In the genomic region with DNA sequence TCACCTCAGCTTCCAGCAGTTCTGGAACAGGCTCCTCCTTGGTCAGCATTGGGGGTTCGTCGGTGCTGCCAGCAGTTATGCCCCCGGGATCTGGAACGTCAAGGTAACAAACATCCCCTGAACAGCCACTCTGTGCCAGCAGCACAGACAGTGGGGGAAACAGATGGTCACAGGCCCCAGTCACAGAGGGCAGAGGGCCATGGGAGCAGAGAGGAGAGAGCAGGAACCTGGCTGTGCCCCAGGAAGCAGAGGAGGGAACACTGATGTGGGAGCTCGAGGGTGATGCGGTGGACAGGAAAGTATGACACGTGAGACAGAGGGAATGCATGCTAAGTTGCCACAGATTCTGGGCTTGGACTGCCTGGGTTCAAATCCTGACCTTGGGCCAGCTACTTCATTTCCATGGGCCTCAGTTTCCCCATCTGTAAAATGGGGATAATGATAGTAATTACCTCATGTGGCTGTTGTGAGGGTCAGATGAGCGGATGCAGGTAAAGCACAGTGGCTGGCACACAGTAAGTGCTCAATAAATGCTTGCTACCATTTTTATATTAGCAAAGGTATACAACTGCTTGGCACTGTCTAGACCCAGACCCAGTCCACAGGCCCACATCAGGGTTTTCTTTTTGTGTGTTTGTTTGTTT, we compare ENCODE assay signal across 13 cellular contexts.
"Had no signal": no experiment of that assay in that cellular context is flagged by ENCODE, and none has a peak within 500 bp of the region (broad histone marks: within the 10 kb centered on the region; RNA-seq: fewer than 3 reads in every experiment).

No MANE protein-coding gene starts in this region.

- DNase-seq: activated CD4-positive, alpha-beta memory T cell treated with anti-CD3 and anti-CD28 coated beads for 36 hours; activated CD4-positive, CD25-positive, alpha-beta regulatory T cell treated with anti-CD3 and anti-CD28 coated beads, Interleukin-2, amount 50 U/mL, for 72 hours; activated effector memory CD4-positive, alpha-beta T cell treated with Interleukin-2 at 50 U/mL for 16 hours; anterior cingulate cortex; gastrocnemius medialis; mucosa of descending colon; naive thymus-derived CD8-positive, alpha-beta T cell; stimulated activated CD4-positive, alpha-beta T cell treated with anti-CD3 and anti-CD28 coated beads, Interleukin-4, amount 100 ng/mL, for 1 hour; stimulated activated CD8-positive, alpha-beta memory T cell treated with anti-CD3 and anti-CD28 coated beads, Interleukin-4, amount 100 ng/mL, for 48 hours; T-helper 9 cell; testis had no signal

- ATAC-seq: gastrocnemius medialis; mucosa of descending colon; naive thymus-derived CD8-positive, alpha-beta T cell had no signal

- H3K4me3 Mint-ChIP-seq: activated CD4-positive, alpha-beta memory T cell treated with anti-CD3 and anti-CD28 coated beads for 36 hours; activated naive CD8-positive, alpha-beta T cell; naive thymus-derived CD8-positive, alpha-beta T cell; stimulated activated naive CD8-positive, alpha-beta T cell treated with anti-CD3 and anti-CD28 coated beads, Interleukin-15, Interleukin-2, amounts not matched to agents 100 ng/mL and 50 ng/mL, for 24 hours had no signal

- H3K27me3 Mint-ChIP-seq: activated CD4-positive, alpha-beta memory T cell treated with anti-CD3 and anti-CD28 coated beads for 36 hours; activated naive CD8-positive, alpha-beta T cell; naive thymus-derived CD8-positive, alpha-beta T cell; stimulated activated naive CD8-positive, alpha-beta T cell treated with anti-CD3 and anti-CD28 coated beads, Interleukin-15, Interleukin-2, amounts not matched to agents 100 ng/mL and 50 ng/mL, for 24 hours had no signal

- H3K9me3 Mint-ChIP-seq: activated CD4-positive, alpha-beta memory T cell treated with anti-CD3 and anti-CD28 coated beads for 36 hours; naive thymus-derived CD8-positive, alpha-beta T cell; stimulated activated naive CD8-positive, alpha-beta T cell treated with anti-CD3 and anti-CD28 coated beads, Interleukin-15, Interleukin-2, amounts not matched to agents 100 ng/mL and 50 ng/mL, for 24 hours had no signal

- H3K27ac ChIP-seq: gastrocnemius medialis, testis had no signal

- H3K27ac Mint-ChIP-seq: activated CD4-positive, alpha-beta memory T cell treated with anti-CD3 and anti-CD28 coated beads for 36 hours; activated naive CD8-positive, alpha-beta T cell; stimulated activated naive CD8-positive, alpha-beta T cell treated with anti-CD3 and anti-CD28 coated beads, Interleukin-15, Interleukin-2, amounts not matched to agents 100 ng/mL and 50 ng/mL, for 24 hours had no signal
